21 cellular contexts compared by ENCODE assay signal in genomic region chr20:10368702-10369041, GRCh38.
"Had no signal": no experiment of that assay in that cellular context is flagged by ENCODE, and none has a peak within 500 bp of the region (broad histone marks: within the 10 kb centered on the region; RNA-seq: fewer than 3 reads in every experiment).

No MANE protein-coding gene starts in this region.

- DNase-seq: IMR-90, Karpas-422, KG1, MG63, NCI-H1092 treated with DMSO at 0.1 percent for 48 hours, NCI-H1436, NCI-H187, NCI-H2029, NCI-H2081 treated with DMSO at 0.1 percent for 48 hours, NCI-H2171, NCI-H226, NCI-H446, NCI-H510A, NCI-H524 treated with DMSO at 0.1 percent for 48 hours, NCI-H69, NCI-H774, RPMI8226, SHP77, SK-N-SH, SW 1271 had no signal

- H3K4me3 ChIP-seq: MG63 had no signal

- H3K36me3 ChIP-seq: MG63 had no signal

- H3K9me3 ChIP-seq: MG63, SK-N-SH had no signal

- H3K27me3 ChIP-seq: MG63 had no signal

- FAIRE-seq: RCC 7860 had no signal

- H3K9me2 ChIP-seq: SK-N-SH had no signal
